ENCODE assay signal across 14 cellular contexts in the genomic region with DNA sequence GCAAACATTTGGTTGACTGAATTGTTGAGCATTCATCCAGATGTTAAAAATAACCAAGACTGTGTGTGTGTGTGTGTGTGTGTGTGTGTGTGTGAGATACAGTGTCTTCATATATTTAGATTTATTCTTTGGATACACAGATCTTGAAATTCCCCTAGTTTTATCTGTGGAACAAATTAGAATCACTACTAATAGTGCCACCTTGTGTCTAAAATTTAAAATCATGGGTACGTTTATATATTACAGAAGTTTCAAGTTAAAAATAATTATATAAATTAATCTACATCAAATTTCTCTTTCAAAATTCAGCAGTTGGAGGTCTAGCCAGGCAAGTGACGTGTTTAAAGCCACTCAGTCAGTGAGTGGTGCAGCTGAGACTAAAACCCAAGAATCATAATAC.
DNase-seq lines count a peak whose midpoint lies in the region; ATAC-seq, FAIRE-seq and TF ChIP-seq lines count a peak whose summit lies in the region.
"Had no signal": no experiment of that assay in that cellular context is flagged by ENCODE, and none has a peak within 500 bp of the region (broad histone marks: within the 10 kb centered on the region; RNA-seq: fewer than 3 reads in every experiment).

No MANE protein-coding gene starts in this region.

- WGBS in heart right ventricle, 2 donors = 26 to 28% methylated on average over 2 of the region's 2 CpGs
- WGBS in heart left ventricle, 4 donors = 18 to 27% (median 21%) methylated on average over 2 of the region's 2 CpGs

- H2AFZ ChIP-seq in fibroblast of lung (ENCODE audit: low read length) = no peak overlapping the region

- H3K79me2 ChIP-seq in fibroblast of lung (ENCODE audit: control insufficient read depth, insufficient read depth, low read length) = no peaks in the 10 kb centered on the region

- no peak for ATAC-seq in heart right ventricle
- ATAC-seq in heart left ventricle = no peak
- ATAC-seq in T-helper 17 cell = no peak
- ATAC-seq: gastroesophageal sphincter had no signal

- H3K4me3 Mint-ChIP-seq in T-helper 17 cell = no peak overlapping the region
- no peak overlapping the region for H3K4me3 Mint-ChIP-seq in activated naive CD4-positive, alpha-beta T cell treated with anti-CD3 and anti-CD28 coated beads, Interleukin-2, amount 10 ng/mL, durations not matched to agents 7 days and 5 days
- H3K4me3 Mint-ChIP-seq: CD14-positive monocyte had no signal

- H3K4me1 ChIP-seq in heart right ventricle = no peaks in the 10 kb centered on the region
- no peaks in the 10 kb centered on the region for H3K4me1 ChIP-seq in heart left ventricle
- H3K4me1 ChIP-seq in fibroblast of lung (ENCODE audit: control insufficient read depth, extremely low read depth, insufficient read depth, low read length) = peaks cover 13% of the 10 kb centered on the region
- H3K4me1 ChIP-seq: gastroesophageal sphincter, stomach had no signal

- H3K36me3 ChIP-seq in heart right ventricle (no peaks in the 10 kb centered on the region), heart left ventricle (no peaks in the 10 kb centered on the region), fibroblast of lung (ENCODE audit: control insufficient read depth, insufficient read depth, low read length) (no peaks in the 10 kb centered on the region)
- H3K36me3 ChIP-seq: gastroesophageal sphincter, stomach had no signal

- DNase-seq in heart right ventricle (no peak), heart left ventricle (no peak), RCC 7860 (ENCODE audit: low spot score) (no peak), fibroblast of lung (ENCODE audit: low read depth in 2 of 2) (peak; percentile 24 to 72), GM19240 (ENCODE audit: insufficient read length, low spot score) (no peak), NCI-H2029 (lab: John Stamatoyannopoulos, UW) (no peak), T-helper 17 cell (no peak)
- no peak for DNase-seq in activated naive CD4-positive, alpha-beta T cell treated with anti-CD3 and anti-CD28 coated beads, Interleukin-2, amount 10 ng/mL, durations not matched to agents 7 days and 5 days
- DNase-seq: activated CD4-positive, alpha-beta T cell treated with anti-CD3 and anti-CD28 coated beads, Interleukin-2, amount 50 U/mL, for 48 hours; amygdala; RPMI8226; stomach had no signal

- H3K27ac Mint-ChIP-seq in T-helper 17 cell = no peak overlapping the region
- H3K27ac Mint-ChIP-seq in activated naive CD4-positive, alpha-beta T cell treated with anti-CD3 and anti-CD28 coated beads, Interleukin-2, amount 10 ng/mL, durations not matched to agents 7 days and 5 days = no peak overlapping the region
- H3K27ac Mint-ChIP-seq: CD14-positive monocyte had no signal

- H3K27me3 Mint-ChIP-seq in T-helper 17 cell = no peaks in the 10 kb centered on the region
- no peaks in the 10 kb centered on the region for H3K27me3 Mint-ChIP-seq in activated naive CD4-positive, alpha-beta T cell treated with anti-CD3 and anti-CD28 coated beads, Interleukin-2, amount 10 ng/mL, durations not matched to agents 7 days and 5 days

- H3K9ac ChIP-seq in fibroblast of lung (ENCODE audit: insufficient read depth, low read length) = no peak overlapping the region

- CTCF ChIA-PET in activated naive CD4-positive, alpha-beta T cell treated with anti-CD3 and anti-CD28 coated beads, Interleukin-2, amount 10 ng/mL, durations not matched to agents 7 days and 5 days (lab: Charles Lee) = no interaction called here

- H3K4me3 ChIP-seq in heart right ventricle (no peak overlapping the region), heart left ventricle (no peak overlapping the region), fibroblast of lung (replicated peaks in 1 of 4; ENCODE audit: control extremely low read depth in 1 of 4, insufficient read depth in 1 of 4, low read depth in 3 of 4, low read length in 4 of 4) (no peak overlapping the region)
- H3K4me3 ChIP-seq: gastroesophageal sphincter, stomach had no signal

- H3K9me3 ChIP-seq in heart right ventricle (peaks cover 0 to 10% (median 2%) of the 10 kb centered on the region in 11 donors), heart left ventricle (peaks cover 0 to 13% (median 0%) of the 10 kb centered on the region in 12 donors), fibroblast of lung (ENCODE audit: control insufficient read depth, insufficient read depth, low read depth, low read length) (no peaks in the 10 kb centered on the region), T-helper 17 cell (ENCODE audit: control insufficient read depth, low read length, poor library complexity, severe bottlenecking) (no peaks in the 10 kb centered on the region)
- H3K9me3 ChIP-seq: gastroesophageal sphincter, stomach had no signal

- no peaks in the 10 kb centered on the region for H3K4me1 Mint-ChIP-seq in T-helper 17 cell
- no peaks in the 10 kb centered on the region for H3K4me1 Mint-ChIP-seq in activated naive CD4-positive, alpha-beta T cell treated with anti-CD3 and anti-CD28 coated beads, Interleukin-2, amount 10 ng/mL, durations not matched to agents 7 days and 5 days
- H3K4me1 Mint-ChIP-seq: CD14-positive monocyte had no signal

- TF ChIP-seq CTCF in heart right ventricle (IDR thresholded peaks at IDR 0.05) (peak in 6 of 9 donors; percentile 4 to 40 (median 26)), heart left ventricle (IDR thresholded peaks at IDR 0.05) (peak in 4 of 12 donors; percentile 22 to 37 (median 27)), fibroblast of lung (conservative IDR thresholded peaks at IDR 0.05 in 1 of 2, IDR thresholded peaks at IDR 0.05 in 1 of 2; ENCODE audit: low read depth in 1 of 2, low read length in 2 of 2) (no peak)

- no peak overlapping the region for H3K27ac ChIP-seq in heart right ventricle
- H3K27ac ChIP-seq in heart left ventricle = no peak overlapping the region
- H3K27ac ChIP-seq in fibroblast of lung (ENCODE audit: insufficient read depth, low read length) = no peak overlapping the region
- H3K27ac ChIP-seq: gastroesophageal sphincter, stomach had no signal

- intact Hi-C loops in heart right ventricle (cut with DNase I) = loop anchor here in 1 of 10 donors (10.0 kb wide), 1 partner anchor 282 kb away; no protein-coding TSS in a partner anchor
- intact Hi-C loops in heart left ventricle (cut with DNase I) = no loop called here

- no peak for TF ChIP-seq POLR2A in heart left ventricle (IDR thresholded peaks at IDR 0.05)

- H3K27me3 ChIP-seq in heart right ventricle = no peaks in the 10 kb centered on the region
- H3K27me3 ChIP-seq in heart left ventricle = no peaks in the 10 kb centered on the region
- H3K27me3 ChIP-seq in fibroblast of lung (ENCODE audit: control insufficient read depth, insufficient read depth, low read length) = no peaks in the 10 kb centered on the region
- H3K27me3 ChIP-seq: gastroesophageal sphincter, stomach had no signal

- no peaks in the 10 kb centered on the region for H3K9me3 Mint-ChIP-seq in activated naive CD4-positive, alpha-beta T cell treated with anti-CD3 and anti-CD28 coated beads, Interleukin-2, amount 10 ng/mL, durations not matched to agents 7 days and 5 days
- H3K9me3 Mint-ChIP-seq: CD14-positive monocyte had no signal

- no peaks in the 10 kb centered on the region for H4K20me1 ChIP-seq in fibroblast of lung (ENCODE audit: control insufficient read depth, extremely low read depth, insufficient read depth, low read length)

- no peaks in the 10 kb centered on the region for H3K36me3 Mint-ChIP-seq in T-helper 17 cell (ENCODE audit: low read depth)
- no peaks in the 10 kb centered on the region for H3K36me3 Mint-ChIP-seq in activated naive CD4-positive, alpha-beta T cell treated with anti-CD3 and anti-CD28 coated beads, Interleukin-2, amount 10 ng/mL, durations not matched to agents 7 days and 5 days
- H3K36me3 Mint-ChIP-seq: CD14-positive monocyte had no signal

- H3K4me2 ChIP-seq in fibroblast of lung (ENCODE audit: extremely low read depth, insufficient read depth, low read length) = no peak overlapping the region

- peak; percentile 57 for FAIRE-seq in RCC 7860 (lab: Jason Lieb, UNC)

Comparison
In these comparisons a context has a peak if more than half of its experiments do, and no peak if none do; other contexts are left out.
1. DNase-seq: peak in fibroblast of lung (2 of 2); none in heart right ventricle (0 of 2), heart left ventricle (0 of 5), RCC 7860 (single experiment), GM19240 (single experiment), NCI-H2029 (single experiment), T-helper 17 cell (0 of 3) and activated naive CD4-positive, alpha-beta T cell treated with anti-CD3 and anti-CD28 coated beads, Interleukin-2, amount 10 ng/mL, durations not matched to agents 7 days and 5 days (single experiment).
2. CTCF ChIP-seq: peak in heart right ventricle (6 of 9); none in fibroblast of lung (0 of 2).